13 cellular contexts compared by ENCODE assay signal in the genomic region with DNA sequence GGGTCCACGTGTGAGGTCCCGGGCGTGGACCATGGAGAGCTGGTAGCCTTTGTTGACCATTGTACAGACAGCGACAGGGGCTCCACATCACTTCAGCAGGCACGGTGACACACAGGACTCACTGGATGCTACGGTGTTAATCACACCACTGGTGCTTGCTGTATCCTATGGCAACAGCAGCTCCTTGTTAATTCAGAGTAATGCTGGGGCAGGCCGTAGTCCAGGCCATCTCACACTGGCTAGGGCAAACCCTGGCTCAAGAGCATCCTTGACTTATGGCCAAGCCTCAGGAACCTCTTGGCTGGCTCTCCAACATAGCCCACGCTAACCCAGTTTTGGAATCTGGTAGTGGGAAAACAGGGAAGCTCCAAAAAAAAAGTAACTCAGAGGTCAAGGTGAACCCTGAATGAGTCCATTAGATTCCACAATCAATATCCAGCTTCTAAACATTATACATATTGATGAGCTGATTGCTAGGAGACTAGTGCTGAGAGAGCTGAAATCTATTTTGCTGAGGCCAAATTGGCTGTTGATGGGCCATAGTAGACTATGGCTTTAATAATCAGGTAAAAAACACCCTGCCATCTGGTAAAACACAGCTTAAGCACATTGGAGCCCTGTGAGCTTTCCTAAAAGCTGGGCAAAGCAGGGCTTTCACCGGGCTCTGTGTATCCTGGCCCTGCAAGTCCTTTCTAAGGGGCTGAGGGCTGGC.
DNase-seq lines count a peak whose midpoint lies in the region; ATAC-seq, FAIRE-seq and TF ChIP-seq lines count a peak whose summit lies in the region.
"Had no signal": no experiment of that assay in that cellular context is flagged by ENCODE, and none has a peak within 500 bp of the region (broad histone marks: within the 10 kb centered on the region; RNA-seq: fewer than 3 reads in every experiment).

No MANE protein-coding gene starts in this region.

- in situ Hi-C loops in HepG2 (cut with HindIII; ENCODE audit: extremely low pct_ligation_motif_present, low pct_unique_long_range_greater_than_20kb): no loop called here

- H3K9ac ChIP-seq in HepG2 (ENCODE audit: insufficient read depth, low read depth, low read length): no peak overlapping the region

- BruUV-seq in HepG2 (replicated peaks; lab: Mats Ljungman, UMichigan): no TSS peak

- 60% methylated on average over 9 of the region's 9 CpGs for WGBS in HepG2 (ENCODE audit: low lambda C conversion rate)

- H3K36me3 Mint-ChIP-seq in activated naive CD8-positive, alpha-beta T cell treated with anti-CD3 and anti-CD28 coated beads for 36 hours: no peaks in the 10 kb centered on the region
- H3K36me3 Mint-ChIP-seq: activated naive CD8-positive, alpha-beta T cell treated with anti-CD3 and anti-CD28 coated beads, Interleukin-2, amount 10 ng/mL, durations not matched to agents 7 days and 5 days had no signal

- no peak for TF ChIP-seq EP300 in HepG2 (IDR thresholded peaks at IDR 0.05; ENCODE audit: low read depth in 2 of 2, low read length in 2 of 2)
- no peak for TF ChIP-seq EP300 in HepG2 (CRISPR knock-in tag; IDR thresholded peaks at IDR 0.05; ENCODE audit: borderline replicate concordance)

- H3K36me3 ChIP-seq in SJCRH30 (no peaks in the 10 kb centered on the region), HepG2 (replicated peaks in 1 of 2; ENCODE audit: control insufficient read depth in 1 of 2, insufficient read depth in 2 of 2, low read length in 2 of 2) (no peaks in the 10 kb centered on the region)
- H3K36me3 ChIP-seq: esophagus muscularis mucosa had no signal

- FAIRE-seq in HepG2 (lab: Jason Lieb, UNC) (peak; percentile 4), HTR-8/SVneo (lab: Jason Lieb, UNC) (no peak)
- FAIRE-seq: colon had no signal

- no peak overlapping the region for H3K4me3 Mint-ChIP-seq in activated naive CD8-positive, alpha-beta T cell treated with anti-CD3 and anti-CD28 coated beads for 36 hours
- H3K4me3 Mint-ChIP-seq: activated naive CD8-positive, alpha-beta T cell treated with anti-CD3 and anti-CD28 coated beads, Interleukin-2, amount 10 ng/mL, durations not matched to agents 7 days and 5 days; CD8-positive, alpha-beta memory T cell had no signal

- POLR2A ChIA-PET in HepG2 (lab: Yijun Ruan, JAX): no interaction called here

- peak overlapping the region; percentile 50 for H3K27ac ChIP-seq in SJCRH30
- H3K27ac ChIP-seq in HepG2 (ENCODE audit: extremely low read length, insufficient read depth, low read length): no peak overlapping the region
- no peak overlapping the region for H3K27ac ChIP-seq in foreskin keratinocyte

- no peak overlapping the region for H2AFZ ChIP-seq in HepG2 (ENCODE audit: low read length)

- TF ChIP-seq CTCF in HepG2 (CRISPR knock-in tag; IDR thresholded peaks at IDR 0.05): no peak
- no peak for TF ChIP-seq CTCF in foreskin keratinocyte (conservative IDR thresholded peaks at IDR 0.05)

- no peaks in the 10 kb centered on the region for H3K79me2 ChIP-seq in HepG2 (ENCODE audit: insufficient read depth, low read length)

- no peaks in the 10 kb centered on the region for H3K27me3 Mint-ChIP-seq in activated naive CD8-positive, alpha-beta T cell treated with anti-CD3 and anti-CD28 coated beads for 36 hours
- H3K27me3 Mint-ChIP-seq: activated naive CD8-positive, alpha-beta T cell treated with anti-CD3 and anti-CD28 coated beads, Interleukin-2, amount 10 ng/mL, durations not matched to agents 7 days and 5 days had no signal

- H3K4me2 ChIP-seq in HepG2 (ENCODE audit: low read depth, low read length): no peak overlapping the region

- no peaks in the 10 kb centered on the region for H3K27me3 ChIP-seq in SJCRH30
- no peaks in the 10 kb centered on the region; a peak in 1 of 5 replicates for H3K27me3 ChIP-seq in HepG2 (ENCODE audit: control insufficient read depth in 1 of 2, insufficient read depth in 2 of 2, low read length in 2 of 2)
- H3K27me3 ChIP-seq in foreskin keratinocyte: no peaks in the 10 kb centered on the region
- H3K27me3 ChIP-seq: esophagus muscularis mucosa had no signal

- H3K4me3 ChIP-seq in SJCRH30 (no peak overlapping the region), HepG2 (replicated peaks in 1 of 3; ENCODE audit: insufficient read depth in 1 of 3, low read depth in 2 of 3, low read length in 3 of 3) (no peak overlapping the region)

- H4K20me1 ChIP-seq in HepG2 (ENCODE audit: insufficient read depth, low read length): no peaks in the 10 kb centered on the region

- CTCF ChIA-PET in HepG2 (lab: Yijun Ruan, JAX; ENCODE audit: low intra/inter-chr PET ratio, low total read pairs): no interaction called here

- TF ChIP-seq RAD21 in HepG2 (CRISPR knock-in tag; IDR thresholded peaks at IDR 0.05): no peak

- DNase-seq in left ventricle myocardium superior (no peak), cardiac septum (ENCODE audit: low spot score) (no peak), SJCRH30 (no peak), HepG2 (ENCODE audit: low spot score) (no peak), foreskin keratinocyte (no peak), HTR-8/SVneo (ENCODE audit: insufficient read length, low spot score) (no peak)
- no peak for DNase-seq in activated CD4-positive, alpha-beta T cell treated with anti-CD3 and anti-CD28 coated beads, Interleukin-2, amount 50 U/mL, for 4 hours
- DNase-seq in activated naive CD8-positive, alpha-beta T cell treated with anti-CD3 and anti-CD28 coated beads for 36 hours: no peak
- DNase-seq: activated naive CD8-positive, alpha-beta T cell treated with anti-CD3 and anti-CD28 coated beads, Interleukin-2, amount 10 ng/mL, durations not matched to agents 7 days and 5 days; CD8-positive, alpha-beta memory T cell; SHP77 treated with DMSO at 0.1 percent for 48 hours had no signal

- ATAC-seq in left ventricle myocardium superior: peak; percentile 38
- ATAC-seq in HepG2: peak; percentile 38
- no peak for ATAC-seq in foreskin keratinocyte

- peaks cover 2% of the 10 kb centered on the region for H3K4me1 Mint-ChIP-seq in activated naive CD8-positive, alpha-beta T cell treated with anti-CD3 and anti-CD28 coated beads for 36 hours

- H3K9me3 ChIP-seq in SJCRH30 (replicated peaks): no peaks in the 10 kb centered on the region
- no peaks in the 10 kb centered on the region for H3K9me3 ChIP-seq in HepG2 (ENCODE audit: low read length)
- H3K9me3 ChIP-seq: esophagus muscularis mucosa had no signal

- TF ChIP-seq POLR2A in HepG2 (IDR thresholded peaks at IDR 0.05; ENCODE audit: insufficient read depth in 1 of 2, low read depth in 2 of 2, low read length in 2 of 2): no peak

- H3K9me3 Mint-ChIP-seq in activated naive CD8-positive, alpha-beta T cell treated with anti-CD3 and anti-CD28 coated beads for 36 hours: no peaks in the 10 kb centered on the region
- H3K9me3 Mint-ChIP-seq: activated naive CD8-positive, alpha-beta T cell treated with anti-CD3 and anti-CD28 coated beads, Interleukin-2, amount 10 ng/mL, durations not matched to agents 7 days and 5 days; CD8-positive, alpha-beta memory T cell had no signal

- no peak overlapping the region for H3K27ac Mint-ChIP-seq in activated naive CD8-positive, alpha-beta T cell treated with anti-CD3 and anti-CD28 coated beads for 36 hours

- intact Hi-C loops in left ventricle myocardium superior (cut with micrococcal nuclease) (no loop called here), cardiac septum (cut with DNase I) (no loop called here), HepG2 (cut with micrococcal nuclease; ENCODE audit: unreplicated experiment) (no loop called here)

- H3K4me1 ChIP-seq in SJCRH30: peaks cover 36% of the 10 kb centered on the region
- peaks cover 9% of the 10 kb centered on the region for H3K4me1 ChIP-seq in HepG2 (ENCODE audit: insufficient read depth, low read length)
- peaks cover 12% of the 10 kb centered on the region for H3K4me1 ChIP-seq in foreskin keratinocyte

TF ChIP-seq in HepG2, 621 proteins besides CTCF, POLR2A, EP300 and RAD21:
- TF ChIP-seq PHF8 (CRISPR knock-in tag; IDR thresholded peaks at IDR 0.05): no peak
- TF ChIP-seq MAFG (CRISPR knock-in tag; IDR thresholded peaks at IDR 0.05): no peak
- no peak for TF ChIP-seq ZFAT (CRISPR knock-in tag; conservative IDR thresholded peaks at IDR 0.05)
- 0 out of 2 replicates have a peak, but pooled peaks have one; percentile 21 for TF ChIP-seq ZFX (CRISPR knock-in tag; IDR thresholded peaks at IDR 0.05; ENCODE audit: low read depth)
- 0 out of 2 replicates have a peak, but pooled peaks have one; percentile 55 for TF ChIP-seq MEIS1 (CRISPR knock-in tag; IDR thresholded peaks at IDR 0.05; ENCODE audit: borderline replicate concordance)
- TF ChIP-seq ARNTL (CRISPR knock-in tag; IDR thresholded peaks at IDR 0.05): no peak
- TF ChIP-seq ZNF432 (CRISPR knock-in tag; IDR thresholded peaks at IDR 0.05; ENCODE audit: borderline replicate concordance): no peak
- 0 out of 2 replicates have a peak, but pooled peaks have one; percentile 6 for TF ChIP-seq RFX1 (IDR thresholded peaks at IDR 0.05)
- TF ChIP-seq WIZ (CRISPR knock-in tag; IDR thresholded peaks at IDR 0.05): no peak
